In genomic region chr7:22879718-22880306, GRCh38 we compare ENCODE assay signal across 2 cellular contexts.
TF ChIP-seq lines count a peak whose summit lies in the region.

No MANE protein-coding gene starts in this region.

TF ChIP-seq in GM23338, 12 proteins besides CTCF, POLR2A, EP300 and RAD21 (continued from another document):
- TF ChIP-seq ZNF462 (CRISPR knock-in tag; IDR thresholded peaks at IDR 0.05) (no peak), NANOG (IDR thresholded peaks at IDR 0.05; ENCODE audit: borderline replicate concordance) (no peak), EZH2phosphoT487 (IDR thresholded peaks at IDR 0.05; ENCODE audit: unreplicated experiment) (no peak), REST (IDR thresholded peaks at IDR 0.05; ENCODE audit: unreplicated experiment) (no peak), ETS1 (IDR thresholded peaks at IDR 0.05) (no peak), JUNB (IDR thresholded peaks at IDR 0.05; ENCODE audit: unreplicated experiment) (no peak), STAT1 (IDR thresholded peaks at IDR 0.05; ENCODE audit: unreplicated experiment) (no peak), ZNF114 (CRISPR knock-in tag; IDR thresholded peaks at IDR 0.05) (no peak), CREB1 (CRISPR knock-in tag; IDR thresholded peaks at IDR 0.05; ENCODE audit: low read depth) (no peak), EZH2 (IDR thresholded peaks at IDR 0.05; ENCODE audit: low read depth, unreplicated experiment) (no peak)

TF ChIP-seq in H1, 55 proteins besides CTCF, POLR2A, EP300 and RAD21 (continued from another document):
- no peak for TF ChIP-seq ATF3 (IDR thresholded peaks at IDR 0.05; ENCODE audit: insufficient read depth, low read depth, low read length)
- no peak for TF ChIP-seq E2F6 (IDR thresholded peaks at IDR 0.05)
- no peak for TF ChIP-seq HDAC2 (IDR thresholded peaks at IDR 0.05; ENCODE audit: borderline replicate concordance in 1 of 2, low read depth in 2 of 2, low read length in 2 of 2)
- TF ChIP-seq BACH1 (IDR thresholded peaks at IDR 0.05; ENCODE audit: low read length) = no peak
- TF ChIP-seq JUND (IDR thresholded peaks at IDR 0.05; ENCODE audit: low read length) = no peak
- TF ChIP-seq SUZ12 (IDR thresholded peaks at IDR 0.05; ENCODE audit: low read length) = no peak
